ENCODE assay signal across 1 cellular context in the genomic region with DNA sequence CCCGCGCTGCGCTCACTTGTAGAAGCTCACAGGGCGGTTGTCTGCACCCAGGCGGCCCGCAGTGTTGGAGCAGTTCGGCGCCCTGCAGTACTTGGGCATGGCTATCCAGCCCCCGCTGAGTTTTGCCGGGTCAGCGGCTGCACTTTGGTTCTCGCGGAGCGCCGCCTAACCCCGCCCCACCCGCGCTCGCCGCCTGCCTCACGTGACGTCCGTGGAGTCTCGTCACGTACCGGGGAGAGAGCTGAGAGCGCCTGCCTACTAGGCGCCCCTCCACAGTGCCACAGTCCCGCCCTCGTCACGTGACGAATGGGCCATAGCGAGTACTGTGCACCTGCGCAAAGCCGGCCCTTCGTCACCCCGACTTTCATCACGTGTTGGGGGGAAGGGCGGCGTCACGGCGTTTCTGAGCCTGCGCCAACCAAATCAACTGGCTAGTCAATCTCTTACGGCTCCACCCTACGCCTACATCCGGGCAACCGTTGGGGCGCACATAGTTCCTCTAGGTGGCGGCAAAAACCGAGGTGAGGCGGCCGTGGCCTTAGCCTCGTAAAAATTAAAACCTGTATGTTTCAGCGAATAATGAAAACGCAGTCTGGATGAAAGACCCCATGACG.
TF ChIP-seq lines count a peak whose summit lies in the region.

THAP8 (minus strand) TSS at position 167 of the 614 bp plus-strand sequence; CDS start at position 99, 68 bp downstream.

TF ChIP-seq in K562, 482 proteins besides CTCF, POLR2A, EP300 and RAD21 (continued from another document and continues in another):
- TF ChIP-seq ESRRA (IDR thresholded peaks at IDR 0.05; ENCODE audit: borderline replicate concordance, low read depth) = 0 out of 2 replicates have a peak, but pooled peaks have one; percentile 38
- peak; percentile 81 for TF ChIP-seq DIDO1 (tag; IDR thresholded peaks at IDR 0.05; ENCODE audit: low read depth)
- TF ChIP-seq ZNF23 (CRISPR knock-in tag; IDR thresholded peaks at IDR 0.05) = no peak
- TF ChIP-seq MTA2 (IDR thresholded peaks at IDR 0.05; ENCODE audit: low read depth) = no peak
- no peak for TF ChIP-seq ZNF384 (IDR thresholded peaks at IDR 0.05; ENCODE audit: low read depth, low read length)
- TF ChIP-seq NR2C1 (IDR thresholded peaks at IDR 0.05) = peak; percentile 59; the same call in 1 of the 2 replicates
- 0 out of 2 replicates have a peak, but pooled peaks have one; percentile 21 for TF ChIP-seq NR2C1 (tag; IDR thresholded peaks at IDR 0.05)
- no peak for TF ChIP-seq RFX1 (IDR thresholded peaks at IDR 0.05)
- TF ChIP-seq BRD9 (IDR thresholded peaks at IDR 0.05; ENCODE audit: low read depth, partially characterized antibody) = no peak
- TF ChIP-seq KLF13 (tag; IDR thresholded peaks at IDR 0.05; ENCODE audit: borderline replicate concordance, low read depth) = 0 out of 2 replicates have a peak, but pooled peaks have one; percentile 14
- no peak for TF ChIP-seq ZNF778 (CRISPR knock-in tag; IDR thresholded peaks at IDR 0.05)
- 0 out of 2 replicates have a peak, but pooled peaks have one; percentile 21 for TF ChIP-seq NFIC (IDR thresholded peaks at IDR 0.05)
- TF ChIP-seq, protein P1, sequence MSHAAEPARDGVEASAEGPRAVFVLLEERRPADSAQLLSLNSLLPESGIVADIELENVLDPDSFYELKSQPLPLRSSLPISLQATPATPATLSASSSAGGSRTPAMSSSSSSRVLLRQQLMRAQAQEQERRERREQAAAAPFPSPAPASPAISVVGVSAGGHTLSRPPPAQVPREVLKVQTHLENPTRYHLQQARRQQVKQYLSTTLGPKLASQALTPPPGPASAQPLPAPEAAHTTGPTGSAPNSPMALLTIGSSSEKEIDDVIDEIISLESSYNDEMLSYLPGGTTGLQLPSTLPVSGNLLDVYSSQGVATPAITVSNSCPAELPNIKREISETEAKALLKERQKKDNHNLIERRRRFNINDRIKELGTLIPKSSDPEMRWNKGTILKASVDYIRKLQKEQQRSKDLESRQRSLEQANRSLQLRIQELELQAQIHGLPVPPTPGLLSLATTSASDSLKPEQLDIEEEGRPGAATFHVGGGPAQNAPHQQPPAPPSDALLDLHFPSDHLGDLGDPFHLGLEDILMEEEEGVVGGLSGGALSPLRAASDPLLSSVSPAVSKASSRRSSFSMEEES (CRISPR knock-in tag; IDR thresholded peaks at IDR 0.05) = peak; percentile 100
- no peak for TF ChIP-seq PYGO2 (tag; IDR thresholded peaks at IDR 0.05)
- TF ChIP-seq MEF2A (IDR thresholded peaks at IDR 0.05; ENCODE audit: control insufficient read depth, low read depth, low read length) = no peak
- no peak for TF ChIP-seq RBM25 (IDR thresholded peaks at IDR 0.05; ENCODE audit: low read depth, low read length, severe bottlenecking)
- no peak for TF ChIP-seq KHSRP (IDR thresholded peaks at IDR 0.05)
- no peak for TF ChIP-seq GATA2 (CRISPR knock-in tag; IDR thresholded peaks at IDR 0.05)
- TF ChIP-seq MAZ (CRISPR knock-in tag; conservative IDR thresholded peaks at IDR 0.05 in 1 of 2, IDR thresholded peaks at IDR 0.05 in 1 of 2) = peak; percentile 87 to 90
- no peak for TF ChIP-seq HMG20A (CRISPR knock-in tag; conservative IDR thresholded peaks at IDR 0.05)
- TF ChIP-seq ZC3H8 (IDR thresholded peaks at IDR 0.05) = no peak
- no peak for TF ChIP-seq PCBP1 (IDR thresholded peaks at IDR 0.05; ENCODE audit: low read depth, low read length, poor library complexity, severe bottlenecking)
- TF ChIP-seq CEBPB (tag; IDR thresholded peaks at IDR 0.05) = no peak
- TF ChIP-seq ZNF445 (CRISPR knock-in tag; IDR thresholded peaks at IDR 0.05; ENCODE audit: low read depth) = no peak
- TF ChIP-seq MCM7 (IDR thresholded peaks at IDR 0.05) = no peak
- TF ChIP-seq POLR2G (IDR thresholded peaks at IDR 0.05; ENCODE audit: low read depth, low read length) = peak; percentile 64
- no peak for TF ChIP-seq NCOA4 (IDR thresholded peaks at IDR 0.05; ENCODE audit: partially characterized antibody)
- no peak for TF ChIP-seq STAT5B (CRISPR knock-in tag; IDR thresholded peaks at IDR 0.05)
- TF ChIP-seq LARP7 (IDR thresholded peaks at IDR 0.05) = no peak
- no peak for TF ChIP-seq ZNF143 (CRISPR knock-in tag; IDR thresholded peaks at IDR 0.05)
- TF ChIP-seq ZNF41 (CRISPR knock-in tag; conservative IDR thresholded peaks at IDR 0.05) = no peak
- TF ChIP-seq FOXA3 (CRISPR knock-in tag; conservative IDR thresholded peaks at IDR 0.05 in 1 of 2, IDR thresholded peaks at IDR 0.05 in 1 of 2) = no peak
- TF ChIP-seq E2F1 (CRISPR knock-in tag; IDR thresholded peaks at IDR 0.05) = no peak
- no peak for TF ChIP-seq PREB (CRISPR knock-in tag; IDR thresholded peaks at IDR 0.05)
- no peak for TF ChIP-seq HSF4 (CRISPR knock-in tag; IDR thresholded peaks at IDR 0.05; ENCODE audit: borderline replicate concordance)
- peak; percentile 82 for TF ChIP-seq CREB1 (IDR thresholded peaks at IDR 0.05)
- TF ChIP-seq CREB1 (CRISPR knock-in tag; IDR thresholded peaks at IDR 0.05) = peak; percentile 90
- no peak for TF ChIP-seq RBM34 (IDR thresholded peaks at IDR 0.05; ENCODE audit: borderline replicate concordance, insufficient read depth, low read length)
- TF ChIP-seq ARID1B (IDR thresholded peaks at IDR 0.05) = no peak; the same call in none of the 2 replicates
- TF ChIP-seq, protein P2, sequence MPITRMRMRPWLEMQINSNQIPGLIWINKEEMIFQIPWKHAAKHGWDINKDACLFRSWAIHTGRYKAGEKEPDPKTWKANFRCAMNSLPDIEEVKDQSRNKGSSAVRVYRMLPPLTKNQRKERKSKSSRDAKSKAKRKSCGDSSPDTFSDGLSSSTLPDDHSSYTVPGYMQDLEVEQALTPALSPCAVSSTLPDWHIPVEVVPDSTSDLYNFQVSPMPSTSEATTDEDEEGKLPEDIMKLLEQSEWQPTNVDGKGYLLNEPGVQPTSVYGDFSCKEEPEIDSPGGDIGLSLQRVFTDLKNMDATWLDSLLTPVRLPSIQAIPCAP (CRISPR knock-in tag; IDR thresholded peaks at IDR 0.05; ENCODE audit: borderline replicate concordance) = no peak
- TF ChIP-seq LEF1 (IDR thresholded peaks at IDR 0.05) = peak; percentile 95
- peak; percentile 86 for TF ChIP-seq MEIS2 (IDR thresholded peaks at IDR 0.05; ENCODE audit: partially characterized antibody)
- no peak for TF ChIP-seq ZNF175 (CRISPR knock-in tag; IDR thresholded peaks at IDR 0.05; ENCODE audit: low read depth)
- TF ChIP-seq CTCFL (IDR thresholded peaks at IDR 0.05; ENCODE audit: borderline replicate concordance, insufficient read depth, low read depth, low read length, poor library complexity, severe bottlenecking) = peak; percentile 78
- TF ChIP-seq MCM2 (IDR thresholded peaks at IDR 0.05; ENCODE audit: low read depth) = no peak
- no peak for TF ChIP-seq ZNF277 (CRISPR knock-in tag; IDR thresholded peaks at IDR 0.05; ENCODE audit: borderline replicate concordance)
- no peak for TF ChIP-seq TBP (optimal IDR thresholded peaks at IDR 0.05; ENCODE audit: low read depth, low read length)
- TF ChIP-seq HEY1 (CRISPR knock-in tag; IDR thresholded peaks at IDR 0.05; ENCODE audit: borderline replicate concordance) = no peak
- TF ChIP-seq MBD1 (CRISPR knock-in tag; IDR thresholded peaks at IDR 0.05) = no peak
- no peak for TF ChIP-seq KLF10 (CRISPR knock-in tag; IDR thresholded peaks at IDR 0.05)
- TF ChIP-seq MED1 (CRISPR knock-in tag; IDR thresholded peaks at IDR 0.05; ENCODE audit: borderline replicate concordance) = no peak
- TF ChIP-seq ZNF518B (CRISPR knock-in tag; IDR thresholded peaks at IDR 0.05) = no peak
- no peak for TF ChIP-seq PTTG1 (tag; IDR thresholded peaks at IDR 0.05; ENCODE audit: low read depth)
